9 cellular contexts compared by ENCODE assay signal in genomic region chr11:368414-369335, GRCh38. TPM values are rescaled to one million over a fixed set of nuclear protein-coding genes. Genes with fewer than 3 reads are reported as not detected.
A peak's percentile ranks its signal among the peaks of the same experiment; 100 is the strongest.
DNase-seq lines count a peak whose midpoint lies in the region; ATAC-seq and TF ChIP-seq lines count a peak whose summit lies in the region.
"Had no signal": no experiment of that assay in that cellular context is flagged by ENCODE, and none has a peak within 500 bp of the region (broad histone marks: within the 10 kb centered on the region; RNA-seq: fewer than 3 reads in every experiment).

No MANE protein-coding gene starts in this region.

- peaks cover 0 to 12% (median 0%) of the 10 kb centered on the region in 4 donors for H3K36me3 ChIP-seq in esophagus muscularis mucosa
- no peaks in the 10 kb centered on the region for H3K36me3 ChIP-seq in ovary
- H3K36me3 ChIP-seq: SJSA1 had no signal

- peaks cover 0 to 28% (median 21%) of the 10 kb centered on the region in 4 donors for H3K27me3 ChIP-seq in esophagus muscularis mucosa
- no peaks in the 10 kb centered on the region for H3K27me3 ChIP-seq in ovary

- H3K4me1 ChIP-seq in esophagus muscularis mucosa, result peaks cover 5 to 21% (median 20%) of the 10 kb centered on the region in 4 donors
- peaks cover 5% of the 10 kb centered on the region for H3K4me1 ChIP-seq in ovary (ENCODE audit: insufficient read depth)

- H3K27ac ChIP-seq in esophagus muscularis mucosa (replicated peaks in 1 of 4), result peak overlapping the region in 3 of 4 donors; percentile 13 to 70 (median 40)
- no peak overlapping the region for H3K27ac ChIP-seq in ovary
- H3K27ac ChIP-seq: SJSA1 had no signal

- TF ChIP-seq CTCF in esophagus muscularis mucosa (IDR thresholded peaks at IDR 0.05) (no peak), ovary (IDR thresholded peaks at IDR 0.05) (no peak)

- DNase-seq in D341Med (ENCODE audit: low spot score), result peak; percentile 54
- peak; percentile 21 for DNase-seq in NCI-H146 treated with DMSO at 0.1 percent for 48 hours (lab: John Stamatoyannopoulos, UW; ENCODE audit: unreplicated experiment)
- no peak for DNase-seq in esophagus muscularis mucosa (ENCODE audit: extremely low spot score)
- peak in 2 of 5 donors; percentile 65 for DNase-seq in ovary
- DNase-seq in GF-D8 (lab: John Stamatoyannopoulos, UW), result no peak
- no peak for DNase-seq in H4 (ENCODE audit: low spot score)

- intact Hi-C loops in esophagus muscularis mucosa (cut with DNase I), result loop anchor here (10.0 kb wide), 1 partner anchor 164 kb away; the partner anchor contains the start of genes BET1L and RIC8A
- intact Hi-C loops in ovary (cut with DNase I), result loop anchor here in 3 of 4 donors (5.0 to 10.0 kb wide), 2 partner anchors 76 to 164 kb away; partner anchors contain the start of genes BET1L (in 3 of the 3) and RIC8A (in 3 of the 3)

- ATAC-seq in GM21737 (IDR thresholded peaks at IDR 0.05; ENCODE audit: unreplicated experiment), result no peak
- ATAC-seq in GM18909 (IDR thresholded peaks at IDR 0.05; ENCODE audit: poor library complexity, unreplicated experiment), result no peak

- WGBS in esophagus muscularis mucosa, result 0% methylated on average over 9 of the region's 61 CpGs
- WGBS in ovary, 3 donors, result 2 to 8% (median 4%) methylated on average over 21 to 60 of the region's 61 CpGs

- H3K9me3 ChIP-seq in esophagus muscularis mucosa (no peaks in the 10 kb centered on the region), ovary (no peaks in the 10 kb centered on the region)
- H3K9me3 ChIP-seq: SJSA1 had no signal

- TF ChIP-seq EP300 in esophagus muscularis mucosa (IDR thresholded peaks at IDR 0.05) (no peak), ovary (IDR thresholded peaks at IDR 0.05) (no peak)

- H3K4me3 ChIP-seq in esophagus muscularis mucosa, result peak overlapping the region; percentile 42 to 59 (median 50)
- peak overlapping the region; percentile 36 for H3K4me3 ChIP-seq in ovary
- H3K4me3 ChIP-seq: SJSA1 had no signal

- TF ChIP-seq POLR2A in esophagus muscularis mucosa (IDR thresholded peaks at IDR 0.05; ENCODE audit: low read depth) (no peak), ovary (IDR thresholded peaks at IDR 0.05) (no peak)

RNA-seq across cellular contexts. Expression of gene B4GALNT4, which starts 0.6 kb away (rescaled TPM):
- total RNA-seq in esophagus muscularis mucosa (10 to 100 TPM in 1 of 4 donors, 1 to 10 TPM in 3; 2.5 to 12.0 (median 5.7) TPM), ovary (10 to 100 TPM; 14.7 to 90.3 (median 52.5) TPM)
- 10 to 100 TPM in 1 of 2 donors, 1 to 10 TPM in 1; 1.3 to 58.1 TPM for polyA plus RNA-seq in ovary
- total RNA-seq in H4 (2014; rRNA removed; shearing (Covaris generic)), result 6.5 and 11.1 TPM in 2 replicates
- total RNA-seq: SJSA1 had no signal

RNA-seq across cellular contexts. Expression of gene PKP3, which starts 25.3 kb away (rescaled TPM):
- total RNA-seq in esophagus muscularis mucosa (1 to 10 TPM in 1 of 4 donors, under 1 TPM in 3; 0.17 to 1.1 (median 0.51) TPM), ovary (10 to 100 TPM in 1 of 7 donors, 1 to 10 TPM in 4, under 1 TPM in 2; 0.30 to 56.8 (median 3.4) TPM)
- polyA plus RNA-seq in ovary, result under 1 TPM in 1 of 2 donors, not detected in 1; 0.21 TPM
- total RNA-seq in H4 (2014; rRNA removed; shearing (Covaris generic)), result 2.4 and 3.0 TPM in 2 replicates

RNA-seq across cellular contexts. Expression of gene SIGIRR, which starts 46.1 kb away (rescaled TPM):
- 10 to 100 TPM; 45.7 to 72.9 (median 50.5) TPM for total RNA-seq in esophagus muscularis mucosa
- 10 to 100 TPM; 15.0 to 52.6 (median 27.5) TPM for total RNA-seq in ovary
- polyA plus RNA-seq in ovary, result 10 to 100 TPM in 1 of 2 donors, 1 to 10 TPM in 1; 1.5 to 39.5 TPM
- total RNA-seq in H4 (2014; rRNA removed; shearing (Covaris generic)), result 1.9 TPM in 1 of 2 replicates, not detected in the other

RNA-seq across cellular contexts. Expression of gene IFITM3, which starts 48.0 kb away (rescaled TPM):
- 100 to 1,000 TPM; 290 to 513 (median 410) TPM for total RNA-seq in esophagus muscularis mucosa
- total RNA-seq in ovary, result 1,000 to 10,000 TPM in 2 of 7 donors, 100 to 1,000 TPM in 5; 150 to 1,394 (median 665) TPM
- 1,000 to 10,000 TPM in 1 of 2 donors, 100 to 1,000 TPM in 1; 506 to 1,096 TPM for polyA plus RNA-seq in ovary
- 183 and 240 TPM in 2 replicates for total RNA-seq in H4 (2014; rRNA removed; shearing (Covaris generic))

RNA-seq across cellular contexts. Expression of gene IFITM1, which starts 54.8 kb away (rescaled TPM):
- total RNA-seq in esophagus muscularis mucosa (100 to 1,000 TPM in 3 of 4 donors, 10 to 100 TPM in 1; 60.6 to 197 (median 171) TPM), ovary (100 to 1,000 TPM; 317 to 760 (median 496) TPM)
- 100 to 1,000 TPM; 211 to 748 TPM for polyA plus RNA-seq in ovary
- 179 TPM in 2 replicates for total RNA-seq in H4 (2014; rRNA removed; shearing (Covaris generic))

Comparison
In these comparisons a context has a peak if more than half of its experiments do, and no peak if none do; other contexts are left out.
1. DNase-seq: peak in D341Med (single experiment) and NCI-H146 treated with DMSO at 0.1 percent for 48 hours (single experiment); none in esophagus muscularis mucosa (single experiment), GF-D8 (single experiment) and H4 (single experiment).
2. H3K27ac ChIP-seq: peak in esophagus muscularis mucosa (3 of 4); none in ovary (0 of 2).